Comparison of ENCODE assay signal across 1 cellular context in the genomic region with DNA sequence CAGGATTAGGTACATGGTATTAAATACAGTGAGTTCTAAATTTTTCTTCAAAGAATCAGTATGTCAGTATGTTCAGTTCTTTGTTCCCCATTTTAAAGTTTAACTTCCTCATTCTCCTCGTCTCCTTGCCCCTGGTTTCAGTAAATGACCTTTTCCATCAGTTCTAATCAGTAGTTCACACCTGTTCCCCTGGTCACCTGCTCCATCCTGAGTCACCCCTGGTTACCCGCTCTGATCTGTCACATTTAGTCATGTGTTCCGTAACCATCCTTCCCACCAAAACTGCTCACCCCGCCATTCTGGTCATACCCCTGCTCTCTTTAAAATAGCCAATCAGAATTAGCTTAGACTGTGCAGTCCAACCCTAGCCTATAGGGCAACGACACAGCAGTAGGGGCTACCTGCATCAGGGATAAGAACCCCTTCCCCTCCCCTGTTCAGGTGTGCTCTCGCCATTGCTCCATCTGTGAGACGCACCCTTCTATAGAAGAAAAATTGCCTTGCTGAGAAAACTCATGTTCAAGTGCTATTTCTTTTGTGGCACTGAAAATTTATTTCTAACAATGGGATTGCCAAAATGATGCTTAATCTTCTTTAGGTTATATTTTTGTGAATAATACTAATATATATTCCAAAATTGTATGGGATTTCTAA.
TF ChIP-seq lines count a peak whose summit lies in the region.

No MANE protein-coding gene starts in this region.

TF ChIP-seq in HepG2, 621 proteins besides CTCF, POLR2A, EP300 and RAD21 (continued from another document):
- TF ChIP-seq PAWR (CRISPR knock-in tag; IDR thresholded peaks at IDR 0.05; ENCODE audit: borderline replicate concordance): no peak
- no peak for TF ChIP-seq AGO2 (optimal IDR thresholded peaks at IDR 0.05; ENCODE audit: low read depth, low read length)
- no peak for TF ChIP-seq KLF16 (CRISPR knock-in tag; IDR thresholded peaks at IDR 0.05)
